Comparison of ENCODE assay signal across 10 cellular contexts in genomic region chr12:49966511-49967041, GRCh38. TPM values are rescaled to one million over a fixed set of nuclear protein-coding genes. Genes with fewer than 3 reads are reported as not detected.
DNase-seq lines count a peak whose midpoint lies in the region; FAIRE-seq and TF ChIP-seq lines count a peak whose summit lies in the region.
"Had no signal": no experiment of that assay in that cellular context is flagged by ENCODE, and none has a peak within 500 bp of the region (broad histone marks: within the 10 kb centered on the region; RNA-seq: fewer than 3 reads in every experiment).

No MANE protein-coding gene starts in this region.

- H3K4me3 ChIP-seq in Karpas-422 (ENCODE audit: low read length) (peak overlapping the region; percentile 64; the same call in 1 of the 2 replicates), bronchial epithelial cell (ENCODE audit: low read depth, low read length) (no peak overlapping the region), parathyroid adenoma (ENCODE audit: low read depth, low read length) (peak overlapping the region; percentile 33)

- H4K20me1 ChIP-seq in Karpas-422 (ENCODE audit: insufficient read depth, low read depth, low read length), result no peaks in the 10 kb centered on the region

- peak overlapping the region; percentile 97; the same call in 1 of the 2 replicates for H2AFZ ChIP-seq in Karpas-422 (ENCODE audit: low read length)
- peak overlapping the region; percentile 76 for H2AFZ ChIP-seq in parathyroid adenoma

- TF ChIP-seq CTCF in bronchial epithelial cell (IDR thresholded peaks at IDR 0.05; ENCODE audit: insufficient read depth, low read length, severe bottlenecking), result no peak
- no peak for TF ChIP-seq CTCF in parathyroid adenoma (IDR thresholded peaks at IDR 0.05)

- no peaks in the 10 kb centered on the region for H3K27me3 ChIP-seq in Karpas-422 (ENCODE audit: low read length)
- peaks cover 5% of the 10 kb centered on the region for H3K27me3 ChIP-seq in bronchial epithelial cell (ENCODE audit: control insufficient read depth, insufficient read depth, low read length)
- no peaks in the 10 kb centered on the region for H3K27me3 ChIP-seq in parathyroid adenoma (ENCODE audit: control insufficient read depth, insufficient read depth, low read length)

- H3K36me3 Mint-ChIP-seq in activated naive CD4-positive, alpha-beta T cell treated with anti-CD3 and anti-CD28 coated beads, Interleukin-2, amount 50 U/mL, for 24 hours, result no peaks in the 10 kb centered on the region

- peak overlapping the region; percentile 80 for H3K4me2 ChIP-seq in Karpas-422 (ENCODE audit: low read depth, low read length, poor library complexity, severe bottlenecking)
- H3K4me2 ChIP-seq in parathyroid adenoma (ENCODE audit: low read length), result no peak overlapping the region

- peaks cover 15% of the 10 kb centered on the region for H3K27me3 Mint-ChIP-seq in activated naive CD4-positive, alpha-beta T cell treated with anti-CD3 and anti-CD28 coated beads, Interleukin-2, amount 50 U/mL, for 24 hours

- DNase-seq in activated naive CD4-positive, alpha-beta T cell treated with Interleukin-2 at 50 U/mL for 16 hours, result no peak
- DNase-seq in Karpas-422 (peak; percentile 78), bronchial epithelial cell (ENCODE audit: low read depth) (no peak), germinal center (ENCODE audit: low spot score) (no peak), dermis blood vessel endothelial cell (no peak), mesenteric fat pad (ENCODE audit: low spot score) (no peak)

- H3K27ac ChIP-seq in Karpas-422 (ENCODE audit: low read length) (peak overlapping the region; percentile 97), parathyroid adenoma (no peak overlapping the region)

- H3K9me3 Mint-ChIP-seq in activated naive CD4-positive, alpha-beta T cell treated with anti-CD3 and anti-CD28 coated beads, Interleukin-2, amount 50 U/mL, for 24 hours, result no peaks in the 10 kb centered on the region
- H3K9me3 Mint-ChIP-seq: activated CD8-positive, alpha-beta T cell treated with anti-CD3 and anti-CD28 coated beads for 36 hours had no signal

- H3K9me3 ChIP-seq in Karpas-422 (ENCODE audit: low read length), result no peaks in the 10 kb centered on the region
- H3K9me3 ChIP-seq in parathyroid adenoma (ENCODE audit: control insufficient read depth, low read length), result no peaks in the 10 kb centered on the region

- H3K36me3 ChIP-seq in Karpas-422 (ENCODE audit: insufficient read depth, low read length) (no peaks in the 10 kb centered on the region), bronchial epithelial cell (ENCODE audit: control insufficient read depth, insufficient read depth, low read length) (no peaks in the 10 kb centered on the region), parathyroid adenoma (ENCODE audit: control insufficient read depth, insufficient read depth, low read length) (no peaks in the 10 kb centered on the region)

- peaks cover 63% of the 10 kb centered on the region for H3K4me1 ChIP-seq in Karpas-422 (ENCODE audit: low read length)
- peaks cover 10% of the 10 kb centered on the region for H3K4me1 ChIP-seq in parathyroid adenoma

- no peaks in the 10 kb centered on the region for H3K9me2 ChIP-seq in Karpas-422 (replicated peaks; ENCODE audit: insufficient read depth, low read length)

- H3K4me1 Mint-ChIP-seq in activated naive CD4-positive, alpha-beta T cell treated with anti-CD3 and anti-CD28 coated beads, Interleukin-2, amount 50 U/mL, for 24 hours, result no peaks in the 10 kb centered on the region

- H3K79me2 ChIP-seq in Karpas-422 (ENCODE audit: low read length) (peaks cover 8% of the 10 kb centered on the region), parathyroid adenoma (no peaks in the 10 kb centered on the region)

- H3K27ac Mint-ChIP-seq in activated naive CD4-positive, alpha-beta T cell treated with anti-CD3 and anti-CD28 coated beads, Interleukin-2, amount 50 U/mL, for 24 hours, result peak overlapping the region; percentile 63
- H3K27ac Mint-ChIP-seq: activated CD8-positive, alpha-beta T cell treated with anti-CD3 and anti-CD28 coated beads for 36 hours had no signal

- peak; percentile 73 for FAIRE-seq in bronchial epithelial cell (lab: Jason Lieb, UNC)

- H3K4me3 Mint-ChIP-seq in activated naive CD4-positive, alpha-beta T cell treated with anti-CD3 and anti-CD28 coated beads, Interleukin-2, amount 50 U/mL, for 24 hours, result no peak overlapping the region

- H3K9ac ChIP-seq in Karpas-422 (ENCODE audit: low read length), result peak overlapping the region; percentile 90
- H3K9ac ChIP-seq in parathyroid adenoma, result no peak overlapping the region

RNA-seq across cellular contexts. Expression of gene AQP5, which starts 4.9 kb away (rescaled TPM):
- total RNA-seq in Karpas-422 (2014; rRNA removed; shearing (Covaris generic); ENCODE audit: low replicate concordance), result 0.97 and 4.5 TPM in 2 replicates
- total RNA-seq in bronchial epithelial cell (1.3 and 9.9 TPM in 2 replicates), dermis blood vessel endothelial cell (0.47 and 1.4 TPM in 2 replicates), mesenteric fat pad (not detected)
- total RNA-seq: activated CD8-positive, alpha-beta T cell treated with anti-CD3 and anti-CD28 coated beads for 36 hours had no signal

RNA-seq across cellular contexts. Expression of gene AQP6, which starts 6.2 kb away (rescaled TPM):
- total RNA-seq in Karpas-422 (2014; rRNA removed; shearing (Covaris generic); ENCODE audit: low replicate concordance), result 0.04 and 0.79 TPM in 2 replicates
- total RNA-seq in bronchial epithelial cell (under 0.01 TPM in 1 of 2 replicates, not detected in the other), dermis blood vessel endothelial cell (0.05 TPM in 1 of 2 replicates, not detected in the other), mesenteric fat pad (not detected)
- total RNA-seq: activated CD8-positive, alpha-beta T cell treated with anti-CD3 and anti-CD28 coated beads for 36 hours had no signal

RNA-seq across cellular contexts. Expression of gene AQP2, which starts 16.0 kb away (rescaled TPM):
- 0.07 and 0.63 TPM in 2 replicates for total RNA-seq in Karpas-422 (2014; rRNA removed; shearing (Covaris generic); ENCODE audit: low replicate concordance)
- total RNA-seq in bronchial epithelial cell (not detected in 2 replicates), dermis blood vessel endothelial cell (not detected in 2 replicates), mesenteric fat pad (not detected)
- total RNA-seq: activated CD8-positive, alpha-beta T cell treated with anti-CD3 and anti-CD28 coated beads for 36 hours; temporal lobe had no signal

RNA-seq across cellular contexts. Expression of gene RACGAP1, which starts 58.7 kb away (rescaled TPM):
- 44.0 and 78.6 TPM in 2 replicates for total RNA-seq in Karpas-422 (2014; rRNA removed; shearing (Covaris generic); ENCODE audit: low replicate concordance)
- total RNA-seq in bronchial epithelial cell (9.6 and 11.3 TPM in 2 replicates), dermis blood vessel endothelial cell (19.9 and 67.1 TPM in 2 replicates), mesenteric fat pad (9.4 TPM)
